In the genomic region with DNA sequence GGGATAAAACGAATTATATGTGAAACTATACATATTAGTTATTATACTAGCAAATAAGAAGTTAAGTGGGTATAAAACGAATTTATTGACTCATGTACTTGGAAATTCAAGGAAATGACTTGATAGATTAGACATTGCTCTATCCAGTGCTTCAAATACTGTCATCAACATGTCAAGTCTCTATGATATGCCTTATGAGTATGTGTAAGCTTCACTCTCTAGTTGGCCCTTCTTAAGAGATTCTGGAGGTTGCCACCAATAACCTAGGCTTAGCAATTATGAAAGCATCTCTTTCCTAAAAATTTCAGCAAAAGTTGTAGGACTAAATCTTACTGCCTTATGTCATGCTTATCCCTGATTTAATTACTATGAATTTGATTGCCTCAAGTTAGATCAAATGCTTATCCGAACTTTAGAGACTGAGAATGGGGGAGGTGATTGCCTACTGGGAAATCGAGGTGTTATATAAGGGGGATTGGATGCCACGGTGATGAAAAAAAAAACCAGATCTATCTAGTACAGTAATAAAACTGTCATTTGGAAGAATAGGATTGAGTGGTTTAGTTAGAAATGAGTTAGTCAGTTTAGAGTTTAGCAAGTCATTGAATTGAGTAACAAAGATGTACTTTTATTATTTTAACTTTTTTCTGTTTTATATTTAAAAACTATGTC, we compare ENCODE assay signal across 21 cellular contexts.
"Had no signal": no experiment of that assay in that cellular context is flagged by ENCODE, and none has a peak within 500 bp of the region (broad histone marks: within the 10 kb centered on the region; RNA-seq: fewer than 3 reads in every experiment).

No MANE protein-coding gene starts in this region.

- ATAC-seq: left colon, left ventricle myocardium superior, pancreas, sciatic nerve, upper lobe of right lung had no signal

- H3K4me1 ChIP-seq: pancreas, prostate gland, spleen, upper lobe of right lung, vagina had no signal

- H3K4me3 Mint-ChIP-seq: immature natural killer cell, naive B cell, nephron had no signal

- H3K4me1 Mint-ChIP-seq: nephron had no signal

- H3K9me3 ChIP-seq: esophagus muscularis mucosa, pancreas, prostate gland, spleen, tibial nerve, upper lobe of right lung, vagina had no signal

- H3K4me3 ChIP-seq: esophagus muscularis mucosa, lung, pancreas, prostate gland, spleen, tibial nerve, upper lobe of right lung, vagina had no signal

- H3K27ac Mint-ChIP-seq: nephron had no signal

- H3K27ac ChIP-seq: epithelial cell of prostate, esophagus muscularis mucosa, pancreas, prostate gland, spleen, tibial nerve, upper lobe of right lung, vagina had no signal

- FAIRE-seq: pancreas had no signal

- H3K27me3 ChIP-seq: esophagus muscularis mucosa, pancreas, spleen, tibial nerve, upper lobe of right lung, vagina had no signal

- H3K36me3 ChIP-seq: pancreas, prostate gland had no signal

- H3K27me3 Mint-ChIP-seq: naive B cell had no signal

- DNase-seq: effector memory CD4-positive, alpha-beta T cell; immature natural killer cell; left colon; left ventricle myocardium superior; mesendoderm; naive B cell; occipital lobe; pancreas; spleen; stimulated activated CD4-positive, alpha-beta T cell treated with anti-CD3 and anti-CD28 coated beads, Interleukin-2, amount 100 ng/mL, for 24 hours; stimulated activated CD4-positive, alpha-beta T cell treated with anti-CD3 and anti-CD28 coated beads, Interleukin-4, amount 100 ng/mL, for 4 hours; stimulated activated naive CD4-positive, alpha-beta T cell treated with Interleukin-2 at 50 U/mL for 16 hours; upper lobe of right lung had no signal

- H3K9me3 Mint-ChIP-seq: immature natural killer cell, naive B cell, nephron had no signal
